8 cellular contexts compared by ENCODE assay signal in genomic region chr16:29962344-29962994, GRCh38. TPM values are rescaled to one million over a fixed set of nuclear protein-coding genes. Genes with fewer than 3 reads are reported as not detected.
DNase-seq lines count a peak whose midpoint lies in the region; ATAC-seq lines count a peak whose summit lies in the region.

No MANE protein-coding gene starts in this region.

- ATAC-seq in HG03039 (IDR thresholded peaks at IDR 0.05; ENCODE audit: unreplicated experiment) (no peak), HG02798 (IDR thresholded peaks at IDR 0.05; ENCODE audit: poor library complexity, unreplicated experiment) (no peak)

- H4K20me1 ChIP-seq in BLaER1 treated with 17β-estradiol and CSF1 and Interleukin-3, amounts not matched to agents 10 nM and 100 nM: no peaks in the 10 kb centered on the region

- peaks cover 0 to 42% (median 12%) of the 10 kb centered on the region in 11 experiments; a peak in 14 of 22 replicates for H3K36me3 ChIP-seq in BLaER1 treated with 17β-estradiol and CSF1 and Interleukin-3, amounts not matched to agents 10 nM and 100 nM
- H3K36me3 ChIP-seq in HUES48 (ENCODE audit: control insufficient read depth, insufficient read depth, low read length) (peaks cover 12% of the 10 kb centered on the region; the same call in 1 of the 2 replicates), iPS-15b (ENCODE audit: control insufficient read depth, insufficient read depth, low read length) (no peaks in the 10 kb centered on the region), skeletal muscle tissue (ENCODE audit: control insufficient read depth in 3 of 3, insufficient read depth in 3 of 3, low read length in 3 of 3) (peaks cover 0 to 6% (median 0%) of the 10 kb centered on the region in 3 donors)

- peak overlapping the region; percentile 58 to 85 (median 72) for H3K4me3 ChIP-seq in BLaER1 treated with 17β-estradiol and CSF1 and Interleukin-3, amounts not matched to agents 10 nM and 100 nM
- H3K4me3 ChIP-seq in HUES48 (ENCODE audit: low read depth, low read length) (peak overlapping the region; percentile 89), iPS-15b (ENCODE audit: low read depth, low read length) (peak overlapping the region; percentile 75), skeletal muscle tissue (ENCODE audit: low read length in 3 of 3) (peak overlapping the region; percentile 89 to 90 (median 89))

- peak overlapping the region; percentile 76 to 86 (median 82) for H3K9ac ChIP-seq in BLaER1 treated with 17β-estradiol and CSF1 and Interleukin-3, amounts not matched to agents 10 nM and 100 nM
- H3K9ac ChIP-seq in HUES48 (ENCODE audit: low read depth, low read length) (peak overlapping the region; percentile 39; the same call in 1 of the 2 replicates), iPS-15b (ENCODE audit: low read depth, low read length) (peak overlapping the region; percentile 54), skeletal muscle tissue (ENCODE audit: low read depth in 1 of 3, low read length in 3 of 3) (peak overlapping the region; percentile 77 to 87 (median 85))

- H3K4me2 ChIP-seq in BLaER1 treated with 17β-estradiol and CSF1 and Interleukin-3, amounts not matched to agents 10 nM and 100 nM: peak overlapping the region; percentile 79 to 100 (median 95)

- H3K4me1 ChIP-seq in BLaER1 treated with 17β-estradiol and CSF1 and Interleukin-3, amounts not matched to agents 10 nM and 100 nM: peaks cover 18 to 24% (median 21%) of the 10 kb centered on the region in 10 experiments
- H3K4me1 ChIP-seq in HUES48 (ENCODE audit: control insufficient read depth, insufficient read depth, low read length) (peaks cover 6% of the 10 kb centered on the region), iPS-15b (ENCODE audit: control insufficient read depth, insufficient read depth, low read length) (peaks cover 4% of the 10 kb centered on the region), skeletal muscle tissue (ENCODE audit: control insufficient read depth in 3 of 3, insufficient read depth in 3 of 3, low read length in 3 of 3) (peaks cover 12 to 19% (median 18%) of the 10 kb centered on the region in 3 donors)

- no peaks in the 10 kb centered on the region for H3K27me3 ChIP-seq in BLaER1 treated with 17β-estradiol and CSF1 and Interleukin-3, amounts not matched to agents 10 nM and 100 nM
- no peaks in the 10 kb centered on the region for H3K27me3 ChIP-seq in HUES48 (ENCODE audit: control insufficient read depth, insufficient read depth, low read length)
- H3K27me3 ChIP-seq in iPS-15b (ENCODE audit: control insufficient read depth, insufficient read depth, low read length): no peaks in the 10 kb centered on the region
- no peaks in the 10 kb centered on the region for H3K27me3 ChIP-seq in skeletal muscle tissue (ENCODE audit: control insufficient read depth in 3 of 3, insufficient read depth in 3 of 3, low read length in 3 of 3)

- no peaks in the 10 kb centered on the region for H3K9me3 ChIP-seq in BLaER1 treated with 17β-estradiol and CSF1 and Interleukin-3, amounts not matched to agents 10 nM and 100 nM (replicated peaks in 1 of 11)
- no peaks in the 10 kb centered on the region for H3K9me3 ChIP-seq in HUES48 (ENCODE audit: control insufficient read depth, insufficient read depth, low read length)
- no peaks in the 10 kb centered on the region for H3K9me3 ChIP-seq in iPS-15b (ENCODE audit: control insufficient read depth, insufficient read depth, low read length)
- H3K9me3 ChIP-seq in skeletal muscle tissue (ENCODE audit: control insufficient read depth in 3 of 3, low read length in 3 of 3): no peaks in the 10 kb centered on the region

- DNase-seq in NCI-H2107 (lab: John Stamatoyannopoulos, UW): no peak

- peak overlapping the region; percentile 58 to 87 (median 79); a peak in 21 of 22 replicates for H3K27ac ChIP-seq in BLaER1 treated with 17β-estradiol and CSF1 and Interleukin-3, amounts not matched to agents 10 nM and 100 nM
- peak overlapping the region; percentile 14 for H3K27ac ChIP-seq in HUES48 (ENCODE audit: low read depth, low read length)
- H3K27ac ChIP-seq in angular gyrus (ENCODE audit: low read depth, low read length): peak overlapping the region; percentile 93
- H3K27ac ChIP-seq in skeletal muscle tissue (ENCODE audit: low read depth, low read length): peak overlapping the region; percentile 85

RNA-seq across cellular contexts. Expression of gene TMEM219, which starts 0.6 kb away (rescaled TPM):
- 35.0 TPM for total RNA-seq in skeletal muscle tissue

RNA-seq across cellular contexts. Expression of gene TAOK2, which starts 11.2 kb away (rescaled TPM):
- 35.0 TPM for total RNA-seq in skeletal muscle tissue

RNA-seq across cellular contexts. Expression of gene HIRIP3, which starts 32.9 kb away (rescaled TPM):
- 9.4 TPM for total RNA-seq in skeletal muscle tissue

RNA-seq across cellular contexts. Expression of gene INO80E, which starts 33.6 kb away (rescaled TPM):
- total RNA-seq in skeletal muscle tissue: 12.5 TPM

RNA-seq across cellular contexts. Expression of gene KCTD13, which starts 36.4 kb away (rescaled TPM):
- total RNA-seq in skeletal muscle tissue: 4.2 TPM

Comparison
In these comparisons a context has a peak if more than half of its experiments do, and no peak if none do; other contexts are left out.
1. H3K27ac ChIP-seq: peak in every context shown above with its lines; median percentile 93 in angular gyrus; 85 in skeletal muscle tissue; 79 in BLaER1 treated with 17β-estradiol and CSF1 and Interleukin-3, amounts not matched to agents 10 nM and 100 nM; 14 in HUES48.